ENCODE assay signal across 11 cellular contexts in the genomic region with DNA sequence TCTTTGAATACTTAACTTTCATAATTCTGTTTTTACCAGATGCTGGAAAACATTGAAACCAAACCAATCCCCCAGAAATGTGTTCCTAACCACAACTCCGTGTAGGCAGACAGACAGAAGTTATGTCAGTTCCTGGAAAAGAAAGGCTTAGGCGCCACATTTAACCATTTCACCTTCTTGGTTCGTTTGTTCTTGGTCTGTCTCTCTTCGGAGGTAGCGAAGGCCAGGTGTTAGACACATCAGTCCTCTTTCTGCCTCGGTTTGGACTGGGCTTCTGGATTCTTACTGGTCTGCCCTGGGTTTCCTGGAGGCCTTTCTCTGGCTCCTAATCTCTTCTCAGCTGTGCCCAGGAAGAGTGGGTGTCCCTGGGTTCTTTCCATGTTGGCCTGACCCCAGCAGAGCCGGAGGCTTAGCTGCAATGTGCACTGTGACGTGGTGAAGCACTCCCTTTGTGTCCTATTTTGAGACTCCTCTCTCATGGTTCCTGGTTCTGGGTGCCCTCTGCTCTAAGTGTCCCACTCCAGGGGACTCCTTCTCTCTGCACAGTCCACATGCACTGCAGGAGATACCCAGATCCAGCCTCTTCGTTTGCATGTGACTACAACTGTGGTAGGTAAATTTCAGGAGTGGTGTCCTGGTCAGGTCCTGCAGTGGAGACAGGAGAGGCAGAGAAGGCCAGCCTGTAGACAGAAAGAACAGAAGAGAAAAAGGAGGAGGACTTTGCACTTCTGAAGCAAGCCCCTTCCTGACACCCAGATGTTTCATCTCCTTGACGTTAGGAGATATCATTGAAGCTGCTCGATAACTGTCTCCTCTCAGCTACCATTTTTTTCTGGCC. TPM values are rescaled to one million over a fixed set of nuclear protein-coding genes. Genes with fewer than 3 reads are reported as not detected.
DNase-seq lines count a peak whose midpoint lies in the region; ATAC-seq, FAIRE-seq and TF ChIP-seq lines count a peak whose summit lies in the region.
"Had no signal": no experiment of that assay in that cellular context is flagged by ENCODE, and none has a peak within 500 bp of the region (broad histone marks: within the 10 kb centered on the region; RNA-seq: fewer than 3 reads in every experiment).

No MANE protein-coding gene starts in this region.

- TF ChIP-seq CTCF in MCF 10A (IDR thresholded peaks at IDR 0.05; ENCODE audit: unreplicated experiment) (no peak), HepG2 (CRISPR knock-in tag; IDR thresholded peaks at IDR 0.05) (no peak), upper lobe of left lung (IDR thresholded peaks at IDR 0.05) (no peak), GM13977 (IDR thresholded peaks at IDR 0.05; ENCODE audit: extremely low read depth, insufficient read depth, missing control alignments) (no peak)

- H3K9ac ChIP-seq in HepG2 (ENCODE audit: insufficient read depth, low read depth, low read length): no peak overlapping the region

- POLR2A ChIA-PET in MCF 10A (lab: Yijun Ruan, JAX) (interaction anchor here (0.6 to 2.7 kb wide), 3 partner anchors 73 to 230 kb away, joined by 3 to 15 read pairs (median 7); a partner anchor contains a TSS), HepG2 (lab: Yijun Ruan, JAX) (interaction anchor here (1.0 to 1.6 kb wide), 2 partner anchors 110 to 228 kb away, joined by 3 read pairs; a partner anchor contains a TSS)

- BruUV-seq in MCF 10A (replicated peaks; lab: Mats Ljungman, UMichigan): no TSS peak
- no TSS peak for BruUV-seq in HepG2 (replicated peaks; lab: Mats Ljungman, UMichigan)

- H3K4me2 ChIP-seq in HepG2 (ENCODE audit: low read depth, low read length): peak overlapping the region; percentile 62

- H3K79me2 ChIP-seq in HepG2 (ENCODE audit: insufficient read depth, low read length): no peaks in the 10 kb centered on the region

- H3K9me3 ChIP-seq in HepG2 (ENCODE audit: low read length) (no peaks in the 10 kb centered on the region), upper lobe of left lung (no peaks in the 10 kb centered on the region)

- TF ChIP-seq RAD21 in HepG2 (CRISPR knock-in tag; IDR thresholded peaks at IDR 0.05): no peak

- no peaks in the 10 kb centered on the region for H4K20me1 ChIP-seq in HepG2 (ENCODE audit: insufficient read depth, low read length)

- intact Hi-C loops in MCF 10A (cut with micrococcal nuclease) (loop anchor here (1.0 to 10.0 kb wide), 4 partner anchors 86 to 840 kb away; a partner anchor contains a TSS), HepG2 (cut with micrococcal nuclease; ENCODE audit: unreplicated experiment) (loop anchor here (2.0 to 10.0 kb wide), 2 partner anchors 86 to 270 kb away; no protein-coding TSS in a partner anchor)

- peak; percentile 9 to 34 for DNase-seq in NOMO-1 (lab: John Stamatoyannopoulos, UW; ENCODE audit: unreplicated experiment in 2 of 2)
- no peak for DNase-seq in NOMO-1 treated with dmso at 0.1 percent for 144 hours (lab: John Stamatoyannopoulos, UW; ENCODE audit: unreplicated experiment)
- DNase-seq in MCF 10A (ENCODE audit: unreplicated experiment): peak; percentile 59
- DNase-seq in HepG2 (ENCODE audit: low spot score): no peak
- DNase-seq in upper lobe of left lung: no peak
- no peak for DNase-seq in H7
- no peak for DNase-seq in SKM-1 (lab: John Stamatoyannopoulos, UW; ENCODE audit: unreplicated experiment)
- no peak for DNase-seq in GM13977 (ENCODE audit: low spot score)
- DNase-seq: NCI-H510A treated with DMSO at 0.1 percent for 48 hours had no signal

- peak overlapping the region; percentile 59 for H3K27ac Mint-ChIP-seq in MCF 10A (ENCODE audit: low read depth, unreplicated experiment)

- no peak overlapping the region for H3K4me3 Mint-ChIP-seq in MCF 10A (ENCODE audit: unreplicated experiment)
- H3K4me3 Mint-ChIP-seq: central memory CD8-positive, alpha-beta T cell had no signal

- no peak for TF ChIP-seq POLR2A in HepG2 (IDR thresholded peaks at IDR 0.05; ENCODE audit: insufficient read depth in 1 of 2, low read depth in 2 of 2, low read length in 2 of 2)
- no peak for TF ChIP-seq POLR2A in upper lobe of left lung (IDR thresholded peaks at IDR 0.05)

- no peak for TF ChIP-seq EP300 in HepG2 (IDR thresholded peaks at IDR 0.05; ENCODE audit: low read depth in 2 of 2, low read length in 2 of 2)
- no peak for TF ChIP-seq EP300 in HepG2 (CRISPR knock-in tag; IDR thresholded peaks at IDR 0.05; ENCODE audit: borderline replicate concordance)
- no peak for TF ChIP-seq EP300 in upper lobe of left lung (IDR thresholded peaks at IDR 0.05)

- CTCF ChIA-PET in MCF 10A (lab: Yijun Ruan, JAX) (interaction anchor here (0.6 to 3.6 kb wide), 10 partner anchors 12 to 613 kb away, joined by 3 to 30 read pairs (median 4); no protein-coding TSS in a partner anchor), HepG2 (lab: Yijun Ruan, JAX; ENCODE audit: low intra/inter-chr PET ratio, low total read pairs) (no interaction called here)

- peaks cover 11% of the 10 kb centered on the region for H3K4me1 Mint-ChIP-seq in MCF 10A (ENCODE audit: insufficient read depth, unreplicated experiment)
- H3K4me1 Mint-ChIP-seq: central memory CD8-positive, alpha-beta T cell had no signal

- H3K4me3 ChIP-seq in HepG2 (replicated peaks in 1 of 3; ENCODE audit: insufficient read depth in 1 of 3, low read depth in 2 of 3, low read length in 3 of 3) (peak overlapping the region in 2 of 3 experiments; percentile 18 to 43; a peak in 3 of 6 replicates), upper lobe of left lung (no peak overlapping the region), H7 (ENCODE audit: insufficient read depth, low read depth, low read length) (no peak overlapping the region)

- no peak overlapping the region for H3K27ac ChIP-seq in HepG2 (ENCODE audit: extremely low read length, insufficient read depth, low read length)
- H3K27ac ChIP-seq in upper lobe of left lung: peak overlapping the region; percentile 3 to 69 (median 53)

- H3K36me3 ChIP-seq in HepG2 (replicated peaks in 1 of 2; ENCODE audit: control insufficient read depth in 1 of 2, insufficient read depth in 2 of 2, low read length in 2 of 2) (no peaks in the 10 kb centered on the region), upper lobe of left lung (no peaks in the 10 kb centered on the region), H7 (replicated peaks; ENCODE audit: control insufficient read depth, insufficient read depth, low read length) (no peaks in the 10 kb centered on the region)

- FAIRE-seq in HepG2 (lab: Jason Lieb, UNC): peak; percentile 4
- FAIRE-seq: A204.1 had no signal

- no peaks in the 10 kb centered on the region for H3K36me3 Mint-ChIP-seq in MCF 10A (ENCODE audit: insufficient read depth, unreplicated experiment)

- peak overlapping the region; percentile 83 for H2AFZ ChIP-seq in HepG2 (ENCODE audit: low read length)

- in situ Hi-C loops in HepG2 (cut with HindIII; ENCODE audit: extremely low pct_ligation_motif_present, low pct_unique_long_range_greater_than_20kb): no loop called here
- in situ Hi-C loops in GM13977 (cut with MboI; ENCODE audit: low pct_unique_long_range_greater_than_20kb, low sequenced_read_pairs, unreplicated experiment): no loop called here

- H3K27me3 ChIP-seq in HepG2 (ENCODE audit: control insufficient read depth in 1 of 2, insufficient read depth in 2 of 2, low read length in 2 of 2): 0 out of 5 replicates have a peak, but pooled peaks cover 0 to 2% of the 10 kb centered on the region in 2 experiments
- H3K27me3 ChIP-seq in upper lobe of left lung: no peaks in the 10 kb centered on the region
- no peaks in the 10 kb centered on the region for H3K27me3 ChIP-seq in H7 (ENCODE audit: control insufficient read depth, insufficient read depth, low read length)

- WGBS in HepG2 (ENCODE audit: low lambda C conversion rate): 9% methylated on average over 11 of the region's 11 CpGs
- WGBS in upper lobe of left lung, 2 donors: 52 to 54% methylated on average over 11 of the region's 11 CpGs

- no peaks in the 10 kb centered on the region for H3K9me3 Mint-ChIP-seq in MCF 10A (ENCODE audit: unreplicated experiment)
- H3K9me3 Mint-ChIP-seq: central memory CD8-positive, alpha-beta T cell had no signal

- peaks cover 32% of the 10 kb centered on the region for H3K4me1 ChIP-seq in HepG2 (ENCODE audit: insufficient read depth, low read length)
- H3K4me1 ChIP-seq in upper lobe of left lung: peaks cover 6 to 15% (median 8%) of the 10 kb centered on the region in 4 donors

- no peaks in the 10 kb centered on the region for H3K27me3 Mint-ChIP-seq in MCF 10A (ENCODE audit: insufficient read depth, unreplicated experiment)

- ATAC-seq in HepG2 (peak; percentile 72), upper lobe of left lung (ENCODE audit: low FRiP score in 2 of 2) (peak; percentile 74 to 82)

TF ChIP-seq in HepG2, 621 proteins besides CTCF, POLR2A, EP300 and RAD21 (continues in another document):
- no peak for TF ChIP-seq ZNF432 (CRISPR knock-in tag; IDR thresholded peaks at IDR 0.05; ENCODE audit: borderline replicate concordance)

RNA-seq across cellular contexts. Expression of a gene that starts 23.0 kb away (rescaled TPM):
- 4.8 and 6.1 TPM in 2 replicates for total RNA-seq in MCF 10A (2022)
- 1.7 and 3.6 TPM in 2 replicates for total RNA-seq in HepG2 (2016; rRNA removed; fragmentation: Illumina TruSeq; extraction: Trizol)
- 1.4 and 2.6 TPM in 2 replicates for total RNA-seq in HepG2 (2016; cell fraction: cytosol; rRNA removed; fragmentation: Illumina TruSeq; extraction: Trizol; ENCODE audit: low read depth)
- 2.9 TPM in 2 replicates for total RNA-seq in HepG2 (2016; cell fraction: insoluble cytoplasmic fraction; rRNA removed; fragmentation: Illumina TruSeq; extraction: Trizol)
- total RNA-seq in HepG2 (2016; cell fraction: membrane; rRNA removed; fragmentation: Illumina TruSeq; extraction: Trizol): 3.1 and 3.4 TPM in 2 replicates
- 1.4 and 2.6 TPM in 2 replicates for total RNA-seq in HepG2 (2016; cell fraction: nucleus; rRNA removed; fragmentation: Illumina TruSeq; extraction: Trizol)
- polyA plus RNA-seq in HepG2 (2011; rRNA removed): 0.73 and 1.1 TPM in 2 replicates
- polyA plus RNA-seq in HepG2 (2011; cell fraction: cytosol; rRNA removed): 0.24 and 1.2 TPM in 2 replicates
- 8.7 and 12.9 TPM in 2 replicates for polyA plus RNA-seq in HepG2 (2011; cell fraction: nucleus; rRNA removed)
- polyA plus RNA-seq in HepG2 (2012): 0.38 and 2.1 TPM in 2 replicates
- polyA plus RNA-seq in HepG2 (2016; cell fraction: cytosol; fragmentation: Illumina TruSeq; extraction: Trizol; ENCODE audit: low read depth): 4.4 and 5.7 TPM in 2 replicates
- 3.7 TPM in 2 replicates for polyA plus RNA-seq in HepG2 (2016; cell fraction: insoluble cytoplasmic fraction; fragmentation: Illumina TruSeq; extraction: Trizol; ENCODE audit: low read depth)
- polyA plus RNA-seq in HepG2 (2016; cell fraction: membrane; fragmentation: Illumina TruSeq; extraction: Trizol; ENCODE audit: low read depth): 2.6 and 3.5 TPM in 2 replicates
- 2.9 and 3.0 TPM in 2 replicates for polyA plus RNA-seq in HepG2 (2016; cell fraction: nucleus; fragmentation: Illumina TruSeq; extraction: Trizol; ENCODE audit: insufficient read depth, low read depth)
- polyA minus RNA-seq in HepG2 (2011; rRNA and poly(A)+ RNA removed; ENCODE audit: low replicate concordance): 1.9 and 153 TPM in 2 replicates
- polyA minus RNA-seq in HepG2 (2011; cell fraction: cytosol; rRNA and poly(A)+ RNA removed): 2.8 and 4.2 TPM in 2 replicates
- 5.3 and 5.5 TPM in 2 replicates for polyA minus RNA-seq in HepG2 (2011; cell fraction: nucleus; rRNA and poly(A)+ RNA removed)
- 100 to 1,000 TPM in 3 of 6 donors, 10 to 100 TPM in 3; 40.3 to 128 (median 95.8) TPM for total RNA-seq in upper lobe of left lung
- 29.6 and 29.7 TPM in 2 replicates for total RNA-seq in H7 (2014; rRNA removed; shearing (Covaris generic))

Comparison
In these comparisons a context has a peak if more than half of its experiments do, and no peak if none do; other contexts are left out.
1. DNase-seq: peak in NOMO-1 (2 of 2) and MCF 10A (single experiment); none in NOMO-1 treated with dmso at 0.1 percent for 144 hours (single experiment), HepG2 (single experiment), upper lobe of left lung (0 of 2), H7 (single experiment), SKM-1 (single experiment) and GM13977 (single experiment).
2. H3K4me3 ChIP-seq: peak in HepG2 (2 of 3); none in upper lobe of left lung (0 of 4) and H7 (single experiment).